1 cellular context compared by ENCODE assay signal in the genomic region with DNA sequence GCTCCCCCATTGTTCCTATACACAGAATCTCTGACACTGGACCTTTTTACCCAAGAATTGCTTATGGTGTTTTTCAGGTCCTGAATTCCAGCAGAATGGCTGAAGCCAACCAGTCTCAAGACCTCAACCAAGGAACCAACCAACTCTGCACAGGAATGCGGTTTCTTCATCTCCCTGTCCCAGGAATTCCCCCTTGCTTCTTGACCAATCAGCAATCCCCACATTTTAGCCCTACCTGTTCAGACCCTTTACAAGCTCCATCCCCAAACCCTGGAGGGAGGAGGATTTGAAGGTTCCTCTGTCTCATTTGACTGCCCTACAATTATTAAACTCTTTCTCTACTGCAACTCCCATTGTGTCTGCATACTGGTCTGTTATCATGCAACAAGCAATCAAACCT.
TF ChIP-seq lines count a peak whose summit lies in the region.

No MANE protein-coding gene starts in this region.

TF ChIP-seq in GM23338, 12 proteins besides CTCF, POLR2A, EP300 and RAD21 (continued from another document):
- TF ChIP-seq, protein P1, sequence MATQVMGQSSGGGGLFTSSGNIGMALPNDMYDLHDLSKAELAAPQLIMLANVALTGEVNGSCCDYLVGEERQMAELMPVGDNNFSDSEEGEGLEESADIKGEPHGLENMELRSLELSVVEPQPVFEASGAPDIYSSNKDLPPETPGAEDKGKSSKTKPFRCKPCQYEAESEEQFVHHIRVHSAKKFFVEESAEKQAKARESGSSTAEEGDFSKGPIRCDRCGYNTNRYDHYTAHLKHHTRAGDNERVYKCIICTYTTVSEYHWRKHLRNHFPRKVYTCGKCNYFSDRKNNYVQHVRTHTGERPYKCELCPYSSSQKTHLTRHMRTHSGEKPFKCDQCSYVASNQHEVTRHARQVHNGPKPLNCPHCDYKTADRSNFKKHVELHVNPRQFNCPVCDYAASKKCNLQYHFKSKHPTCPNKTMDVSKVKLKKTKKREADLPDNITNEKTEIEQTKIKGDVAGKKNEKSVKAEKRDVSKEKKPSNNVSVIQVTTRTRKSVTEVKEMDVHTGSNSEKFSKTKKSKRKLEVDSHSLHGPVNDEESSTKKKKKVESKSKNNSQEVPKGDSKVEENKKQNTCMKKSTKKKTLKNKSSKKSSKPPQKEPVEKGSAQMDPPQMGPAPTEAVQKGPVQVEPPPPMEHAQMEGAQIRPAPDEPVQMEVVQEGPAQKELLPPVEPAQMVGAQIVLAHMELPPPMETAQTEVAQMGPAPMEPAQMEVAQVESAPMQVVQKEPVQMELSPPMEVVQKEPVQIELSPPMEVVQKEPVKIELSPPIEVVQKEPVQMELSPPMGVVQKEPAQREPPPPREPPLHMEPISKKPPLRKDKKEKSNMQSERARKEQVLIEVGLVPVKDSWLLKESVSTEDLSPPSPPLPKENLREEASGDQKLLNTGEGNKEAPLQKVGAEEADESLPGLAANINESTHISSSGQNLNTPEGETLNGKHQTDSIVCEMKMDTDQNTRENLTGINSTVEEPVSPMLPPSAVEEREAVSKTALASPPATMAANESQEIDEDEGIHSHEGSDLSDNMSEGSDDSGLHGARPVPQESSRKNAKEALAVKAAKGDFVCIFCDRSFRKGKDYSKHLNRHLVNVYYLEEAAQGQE (IDR thresholded peaks at IDR 0.05; ENCODE audit: unreplicated experiment), result no peak
- TF ChIP-seq ZNF331 (CRISPR knock-in tag; IDR thresholded peaks at IDR 0.05; ENCODE audit: low read depth) (no peak), EZH2phosphoT487 (IDR thresholded peaks at IDR 0.05; ENCODE audit: unreplicated experiment) (no peak), JUNB (IDR thresholded peaks at IDR 0.05; ENCODE audit: unreplicated experiment) (no peak), ZNF462 (CRISPR knock-in tag; IDR thresholded peaks at IDR 0.05) (no peak), POLR2AphosphoS5 (IDR thresholded peaks at IDR 0.05; ENCODE audit: low read depth) (no peak), ETS1 (IDR thresholded peaks at IDR 0.05) (no peak), NANOG (IDR thresholded peaks at IDR 0.05; ENCODE audit: borderline replicate concordance) (no peak), STAT1 (IDR thresholded peaks at IDR 0.05; ENCODE audit: unreplicated experiment) (no peak), EZH2 (IDR thresholded peaks at IDR 0.05; ENCODE audit: low read depth, unreplicated experiment) (no peak)
